8 cellular contexts compared by ENCODE assay signal in genomic region chr3:194057570-194058188, GRCh38.
DNase-seq lines count a peak whose midpoint lies in the region; ATAC-seq and TF ChIP-seq lines count a peak whose summit lies in the region.

No MANE protein-coding gene starts in this region.

- POLR2A ChIA-PET in OCI-LY7 (lab: Charles Lee) = interaction anchor here (0.6 to 1.6 kb wide), 11 partner anchors 12 to 1076 kb away, joined by 3 to 6 read pairs (median 4); no protein-coding TSS in a partner anchor

- ATAC-seq in activated T-cell treated with anti-CD3 and anti-CD28 coated beads, Interleukin-2, amount 50 U/mL, for 4 hours = no peak
- ATAC-seq in thoracic aorta (ENCODE audit: insufficient number of reproducible peaks, low FRiP score, low read depth) = no peak
- ATAC-seq in GM18858 (IDR thresholded peaks at IDR 0.05; ENCODE audit: unreplicated experiment) = no peak

- no peaks in the 10 kb centered on the region for H3K36me3 Mint-ChIP-seq in activated T-cell treated with anti-CD3 and anti-CD28 coated beads, Interleukin-2, amount 50 U/mL, for 4 hours (ENCODE audit: insufficient read depth)
- no peaks in the 10 kb centered on the region for H3K36me3 Mint-ChIP-seq in immature natural killer cell

- no peak overlapping the region for H3K27ac Mint-ChIP-seq in immature natural killer cell

- DNase-seq in activated T-cell treated with anti-CD3 and anti-CD28 coated beads, Interleukin-2, amount 50 U/mL, for 4 hours = no peak
- DNase-seq in activated T-cell treated with anti-CD3 and anti-CD28 coated beads, Interleukin-2, amount 50 U/mL, for 48 hours = no peak
- DNase-seq in OCI-LY7 (ENCODE audit: low spot score) (no peak), immature natural killer cell (no peak), thoracic aorta (ENCODE audit: low spot score) (no peak), NCI-H2029 treated with DMSO at 0.1 percent for 48 hours (lab: John Stamatoyannopoulos, UW) (no peak), SHP77 (lab: John Stamatoyannopoulos, UW) (no peak)

- H3K4me1 Mint-ChIP-seq in activated T-cell treated with anti-CD3 and anti-CD28 coated beads, Interleukin-2, amount 50 U/mL, for 4 hours (ENCODE audit: low read depth) = peaks cover 7% of the 10 kb centered on the region
- H3K4me1 Mint-ChIP-seq in immature natural killer cell = peaks cover 7% of the 10 kb centered on the region in 2 donors

- no peaks in the 10 kb centered on the region for H3K9me3 Mint-ChIP-seq in activated T-cell treated with anti-CD3 and anti-CD28 coated beads, Interleukin-2, amount 50 U/mL, for 4 hours
- H3K9me3 Mint-ChIP-seq in immature natural killer cell = no peaks in the 10 kb centered on the region

- H3K36me3 ChIP-seq in OCI-LY7 (ENCODE audit: insufficient read depth, low read length) (no peaks in the 10 kb centered on the region), thoracic aorta (no peaks in the 10 kb centered on the region)

- H3K4me3 ChIP-seq in OCI-LY7 (ENCODE audit: low read depth, low read length, poor library complexity, severe bottlenecking) = peak overlapping the region; percentile 49
- peak overlapping the region; percentile 70 for H3K4me3 ChIP-seq in thoracic aorta

- no peaks in the 10 kb centered on the region for H3K27me3 ChIP-seq in thoracic aorta (replicated peaks; ENCODE audit: insufficient read depth)

- BruUV-seq in OCI-LY7 (replicated peaks; lab: Mats Ljungman, UMichigan) = no TSS peak

- no peak overlapping the region for H3K27ac ChIP-seq in OCI-LY7 (ENCODE audit: low read depth, low read length, poor library complexity, severe bottlenecking)
- no peak overlapping the region for H3K27ac ChIP-seq in thoracic aorta

- peak overlapping the region; percentile 62 for H3K4me2 ChIP-seq in OCI-LY7 (ENCODE audit: low read length)

- intact Hi-C loops in OCI-LY7 (cut with micrococcal nuclease; ENCODE audit: unreplicated experiment) = no loop called here

- no peaks in the 10 kb centered on the region for H3K9me3 ChIP-seq in OCI-LY7 (ENCODE audit: low read length)
- no peaks in the 10 kb centered on the region for H3K9me3 ChIP-seq in thoracic aorta

- H3K4me1 ChIP-seq in OCI-LY7 (ENCODE audit: insufficient read depth, low read length, poor library complexity, severe bottlenecking) (peaks cover 18% of the 10 kb centered on the region), thoracic aorta (ENCODE audit: control insufficient read depth in 1 of 2, low read depth in 2 of 2) (peaks cover 8 to 11% of the 10 kb centered on the region in 2 donors)

- peak overlapping the region; percentile 46; the same call in 1 of the 2 replicates for H2AFZ ChIP-seq in OCI-LY7 (ENCODE audit: low read length)

- peak overlapping the region; percentile 65 for H3K4me3 Mint-ChIP-seq in activated T-cell treated with anti-CD3 and anti-CD28 coated beads, Interleukin-2, amount 50 U/mL, for 4 hours
- H3K4me3 Mint-ChIP-seq in immature natural killer cell = peak overlapping the region in 4 of 5 donors; percentile 38 to 64 (median 62)

- no peaks in the 10 kb centered on the region for H3K9me2 ChIP-seq in OCI-LY7 (ENCODE audit: insufficient read depth, low read length)

- CTCF ChIA-PET in OCI-LY7 (lab: Charles Lee; ENCODE audit: unreplicated experiment) = no interaction called here

- H3K27me3 Mint-ChIP-seq in activated T-cell treated with anti-CD3 and anti-CD28 coated beads, Interleukin-2, amount 50 U/mL, for 4 hours (ENCODE audit: low read depth) = peaks cover 23% of the 10 kb centered on the region
- peaks cover 0 to 15% (median 6%) of the 10 kb centered on the region in 3 donors for H3K27me3 Mint-ChIP-seq in immature natural killer cell (ENCODE audit: low read depth in 3 of 3)

- H3K79me2 ChIP-seq in OCI-LY7 (ENCODE audit: insufficient read depth, low read depth, low read length) = no peaks in the 10 kb centered on the region

- TF ChIP-seq CTCF in OCI-LY7 (conservative IDR thresholded peaks at IDR 0.05; ENCODE audit: low read length) (no peak), thoracic aorta (IDR thresholded peaks at IDR 0.05) (no peak)

- H4K20me1 ChIP-seq in OCI-LY7 (ENCODE audit: insufficient read depth, low read length) = no peaks in the 10 kb centered on the region
